13 cellular contexts compared by ENCODE assay signal in genomic region chr12:105658389-105658788, GRCh38.
"Had no signal": no experiment of that assay in that cellular context is flagged by ENCODE, and none has a peak within 500 bp of the region (broad histone marks: within the 10 kb centered on the region; RNA-seq: fewer than 3 reads in every experiment).

No MANE protein-coding gene starts in this region.

- DNase-seq: activated CD4-positive, alpha-beta T cell treated with anti-CD3 and anti-CD28 coated beads, Interleukin-2, amount 10 ng/mL, durations not matched to agents 24 days and 14 days; activated CD4-positive, CD25-positive, alpha-beta regulatory T cell; activated naive CD8-positive, alpha-beta T cell treated with anti-CD3 and anti-CD28 coated beads for 36 hours; amygdala; brain microvascular endothelial cell; cerebellar nuclear complex; endodermal cell; left colon; naive B cell; stimulated activated CD4-positive, alpha-beta T cell treated with anti-CD3 and anti-CD28 coated beads, Interleukin-2, amount 100 ng/mL, for 48 hours; stimulated activated naive B cell treated with anti-CD40 and anti-IgM and Interleukin-4, amounts not matched to agents 10 μg/mL and 1 μg/mL and 100 μg/mL, for 72 hours; substantia nigra had no signal

- H3K36me3 ChIP-seq: brain microvascular endothelial cell, neural progenitor cell had no signal

- H3K4me1 ChIP-seq: neural progenitor cell had no signal

- H3K4me3 ChIP-seq: neural progenitor cell had no signal

- H3K27me3 ChIP-seq: brain microvascular endothelial cell, neural progenitor cell had no signal

- H3K27ac ChIP-seq: brain microvascular endothelial cell, neural progenitor cell had no signal

- ATAC-seq: left colon; stimulated activated naive B cell treated with anti-CD40 and anti-IgM and Interleukin-4, amounts not matched to agents 10 μg/mL and 1 μg/mL and 100 μg/mL, for 72 hours had no signal
